9 cellular contexts compared by ENCODE assay signal in the genomic region with DNA sequence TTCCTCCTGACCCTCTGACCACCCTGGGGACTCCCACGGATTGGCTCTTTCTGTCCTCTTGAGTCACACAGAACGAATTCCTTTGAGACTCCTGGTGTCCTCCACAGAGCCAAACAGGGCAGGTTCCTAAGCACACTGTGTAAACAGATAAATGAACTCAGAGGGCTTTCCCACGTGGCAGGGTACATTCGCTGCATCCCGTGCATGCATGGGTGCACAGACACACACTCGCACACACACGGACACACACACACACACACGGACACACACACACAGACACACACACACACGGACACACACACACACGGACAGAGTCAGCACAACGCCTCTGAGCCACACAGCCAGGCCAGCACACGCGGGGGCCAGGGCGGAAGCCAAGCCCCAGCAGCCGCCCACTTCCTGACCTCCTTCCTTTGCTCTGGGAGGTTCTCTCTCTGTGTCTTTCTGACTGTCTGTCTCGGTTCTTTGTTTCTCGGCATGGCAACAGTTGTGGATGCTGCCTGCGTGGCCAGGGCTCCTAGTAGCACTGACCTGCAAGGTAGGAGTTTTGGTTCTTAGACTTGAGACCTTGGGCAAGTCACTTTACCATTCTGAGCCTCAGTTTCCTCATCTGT. TPM values are rescaled to one million over a fixed set of nuclear protein-coding genes. Genes with fewer than 3 reads are reported as not detected.
DNase-seq lines count a peak whose midpoint lies in the region; ATAC-seq, FAIRE-seq and TF ChIP-seq lines count a peak whose summit lies in the region.
"Had no signal": no experiment of that assay in that cellular context is flagged by ENCODE, and none has a peak within 500 bp of the region (broad histone marks: within the 10 kb centered on the region; RNA-seq: fewer than 3 reads in every experiment).

No MANE protein-coding gene starts in this region.

- DNase-seq in SKM-1 treated with dmso at 0.1 percent for 144 hours (lab: John Stamatoyannopoulos, UW; ENCODE audit: unreplicated experiment): peak; percentile 26
- DNase-seq in SKM-1 (lab: John Stamatoyannopoulos, UW; ENCODE audit: unreplicated experiment): no peak
- DNase-seq in RPMI8226: peak; percentile 63
- DNase-seq in activated naive CD4-positive, alpha-beta T cell treated with anti-CD3 and anti-CD28 coated beads, Interleukin-2, amount 50 U/mL, for 16 hours: peak; percentile 67
- peak; percentile 74 for DNase-seq in kidney
- peak; percentile 54 for DNase-seq in stimulated activated CD4-positive, alpha-beta T cell treated with anti-CD3 and anti-CD28 coated beads, Interleukin-2, amount 100 ng/mL, for 4 hours (ENCODE audit: low read depth)
- DNase-seq in medulla oblongata (ENCODE audit: extremely low spot score): no peak

- peak overlapping the region; percentile 30 to 57 for H3K4me3 ChIP-seq in kidney (ENCODE audit: low read length in 2 of 2)

- H3K36me3 ChIP-seq in kidney (ENCODE audit: control insufficient read depth in 1 of 2, insufficient read depth in 2 of 2, low read length in 2 of 2): no peaks in the 10 kb centered on the region

- H3K4me1 ChIP-seq in kidney (ENCODE audit: control insufficient read depth in 1 of 2, insufficient read depth in 1 of 2, low read depth in 1 of 2, low read length in 2 of 2): peaks cover 0 to 4% of the 10 kb centered on the region in 2 donors

- intact Hi-C loops in kidney (cut with DNase I): no loop called here

- no peaks in the 10 kb centered on the region for H3K9me3 ChIP-seq in kidney (ENCODE audit: control insufficient read depth in 1 of 2, low read length in 2 of 2)

- H3K27ac ChIP-seq in kidney (ENCODE audit: low read depth in 2 of 2, low read length in 2 of 2): peak overlapping the region in 1 of 2 donors; percentile 23

- no peak overlapping the region for H3K9ac ChIP-seq in kidney (ENCODE audit: low read length in 2 of 2)

- no peak for FAIRE-seq in kidney (lab: Jason Lieb, UNC)
- FAIRE-seq: G401.6 had no signal

- TF ChIP-seq CTCF in kidney (IDR thresholded peaks at IDR 0.05; ENCODE audit: borderline replicate concordance, extremely low read depth, insufficient read depth): no peak

- peak; percentile 53 for ATAC-seq in HG03064 (IDR thresholded peaks at IDR 0.05; ENCODE audit: low read depth, unreplicated experiment)

RNA-seq across cellular contexts. Expression of a gene that starts 0.7 kb away (rescaled TPM):
- total RNA-seq in kidney: 6.1 TPM
- polyA plus RNA-seq in kidney (ENCODE audit: insufficient read depth, low read depth, low replicate concordance): 0.22 TPM

Comparison
In these comparisons a context has a peak if more than half of its experiments do, and no peak if none do; other contexts are left out.
1. DNase-seq: peak in SKM-1 treated with dmso at 0.1 percent for 144 hours (single experiment), RPMI8226 (single experiment), activated naive CD4-positive, alpha-beta T cell treated with anti-CD3 and anti-CD28 coated beads, Interleukin-2, amount 50 U/mL, for 16 hours (single experiment), kidney (single experiment) and stimulated activated CD4-positive, alpha-beta T cell treated with anti-CD3 and anti-CD28 coated beads, Interleukin-2, amount 100 ng/mL, for 4 hours (single experiment); none in SKM-1 (single experiment) and medulla oblongata (single experiment).